1 cellular context compared by ENCODE assay signal in genomic region chr4:6926681-6927478, GRCh38.
TF ChIP-seq lines count a peak whose summit lies in the region.

No MANE protein-coding gene starts in this region.

TF ChIP-seq in HEK293, 187 proteins besides CTCF, POLR2A, EP300 and RAD21 (continued from another document and continues in another):
- TF ChIP-seq, protein P1, sequence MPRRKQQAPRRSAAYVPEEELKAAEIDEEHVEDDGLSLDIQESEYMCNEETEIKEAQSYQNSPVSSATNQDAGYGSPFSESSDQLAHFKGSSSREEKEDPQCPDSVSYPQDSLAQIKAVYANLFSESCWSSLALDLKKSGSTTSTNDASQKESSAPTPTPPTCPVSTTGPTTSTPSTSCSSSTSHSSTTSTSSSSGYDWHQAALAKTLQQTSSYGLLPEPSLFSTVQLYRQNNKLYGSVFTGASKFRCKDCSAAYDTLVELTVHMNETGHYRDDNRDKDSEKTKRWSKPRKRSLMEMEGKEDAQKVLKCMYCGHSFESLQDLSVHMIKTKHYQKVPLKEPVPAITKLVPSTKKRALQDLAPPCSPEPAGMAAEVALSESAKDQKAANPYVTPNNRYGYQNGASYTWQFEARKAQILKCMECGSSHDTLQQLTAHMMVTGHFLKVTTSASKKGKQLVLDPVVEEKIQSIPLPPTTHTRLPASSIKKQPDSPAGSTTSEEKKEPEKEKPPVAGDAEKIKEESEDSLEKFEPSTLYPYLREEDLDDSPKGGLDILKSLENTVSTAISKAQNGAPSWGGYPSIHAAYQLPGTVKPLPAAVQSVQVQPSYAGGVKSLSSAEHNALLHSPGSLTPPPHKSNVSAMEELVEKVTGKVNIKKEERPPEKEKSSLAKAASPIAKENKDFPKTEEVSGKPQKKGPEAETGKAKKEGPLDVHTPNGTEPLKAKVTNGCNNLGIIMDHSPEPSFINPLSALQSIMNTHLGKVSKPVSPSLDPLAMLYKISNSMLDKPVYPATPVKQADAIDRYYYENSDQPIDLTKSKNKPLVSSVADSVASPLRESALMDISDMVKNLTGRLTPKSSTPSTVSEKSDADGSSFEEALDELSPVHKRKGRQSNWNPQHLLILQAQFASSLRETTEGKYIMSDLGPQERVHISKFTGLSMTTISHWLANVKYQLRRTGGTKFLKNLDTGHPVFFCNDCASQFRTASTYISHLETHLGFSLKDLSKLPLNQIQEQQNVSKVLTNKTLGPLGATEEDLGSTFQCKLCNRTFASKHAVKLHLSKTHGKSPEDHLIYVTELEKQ (tag by site-specific recombination; IDR thresholded peaks at IDR 0.05; ENCODE audit: borderline replicate concordance) = no peak
- TF ChIP-seq, protein P2, sequence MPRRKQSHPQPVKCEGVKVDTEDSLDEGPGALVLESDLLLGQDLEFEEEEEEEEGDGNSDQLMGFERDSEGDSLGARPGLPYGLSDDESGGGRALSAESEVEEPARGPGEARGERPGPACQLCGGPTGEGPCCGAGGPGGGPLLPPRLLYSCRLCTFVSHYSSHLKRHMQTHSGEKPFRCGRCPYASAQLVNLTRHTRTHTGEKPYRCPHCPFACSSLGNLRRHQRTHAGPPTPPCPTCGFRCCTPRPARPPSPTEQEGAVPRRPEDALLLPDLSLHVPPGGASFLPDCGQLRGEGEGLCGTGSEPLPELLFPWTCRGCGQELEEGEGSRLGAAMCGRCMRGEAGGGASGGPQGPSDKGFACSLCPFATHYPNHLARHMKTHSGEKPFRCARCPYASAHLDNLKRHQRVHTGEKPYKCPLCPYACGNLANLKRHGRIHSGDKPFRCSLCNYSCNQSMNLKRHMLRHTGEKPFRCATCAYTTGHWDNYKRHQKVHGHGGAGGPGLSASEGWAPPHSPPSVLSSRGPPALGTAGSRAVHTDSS (tag by site-specific recombination; IDR thresholded peaks at IDR 0.05) = no peak
- TF ChIP-seq ZNF747 (tag by site-specific recombination; IDR thresholded peaks at IDR 0.05) (no peak), ZNF561 (tag by site-specific recombination; IDR thresholded peaks at IDR 0.05; ENCODE audit: borderline replicate concordance) (no peak), KLF8 (tag by site-specific recombination; IDR thresholded peaks at IDR 0.05) (no peak), ZSCAN16 (tag by site-specific recombination; IDR thresholded peaks at IDR 0.05) (no peak), ZNF610 (tag by site-specific recombination; IDR thresholded peaks at IDR 0.05; ENCODE audit: borderline replicate concordance) (no peak), ZNF837 (tag by site-specific recombination; IDR thresholded peaks at IDR 0.05) (no peak), ZNF426 (tag by site-specific recombination; IDR thresholded peaks at IDR 0.05) (no peak), SP7 (tag by site-specific recombination; IDR thresholded peaks at IDR 0.05) (peak; percentile 82), ZNF248 (tag by site-specific recombination; IDR thresholded peaks at IDR 0.05) (no peak), SP3 (tag by site-specific recombination; IDR thresholded peaks at IDR 0.05) (peak; percentile 69), ZNF266 (tag by site-specific recombination; IDR thresholded peaks at IDR 0.05; ENCODE audit: low read depth) (no peak), GLIS1 (tag by site-specific recombination; IDR thresholded peaks at IDR 0.05) (no peak), ZFP37 (tag by site-specific recombination; IDR thresholded peaks at IDR 0.05) (no peak), ZNF140 (tag by site-specific recombination; IDR thresholded peaks at IDR 0.05) (no peak), ZFHX2 (tag by site-specific recombination; conservative IDR thresholded peaks at IDR 0.05) (peak; percentile 94), ZNF211 (tag by site-specific recombination; IDR thresholded peaks at IDR 0.05; ENCODE audit: low read depth) (no peak), ZNF155 (tag by site-specific recombination; IDR thresholded peaks at IDR 0.05) (no peak), ZNF558 (tag by site-specific recombination; IDR thresholded peaks at IDR 0.05) (no peak), ZNF530 (tag by site-specific recombination; IDR thresholded peaks at IDR 0.05; ENCODE audit: low read depth) (no peak), EGR2 (tag by site-specific recombination; IDR thresholded peaks at IDR 0.05; ENCODE audit: low read depth) (peak; percentile 92), GLIS2 (tag by site-specific recombination; IDR thresholded peaks at IDR 0.05) (no peak), ZNF692 (tag by site-specific recombination; IDR thresholded peaks at IDR 0.05) (no peak), REPIN1 (tag by site-specific recombination; IDR thresholded peaks at IDR 0.05; ENCODE audit: low read depth) (no peak), KLF9 (tag by site-specific recombination; IDR thresholded peaks at IDR 0.05; ENCODE audit: low read depth) (peak; percentile 86), ZNF138 (tag by site-specific recombination; IDR thresholded peaks at IDR 0.05; ENCODE audit: borderline replicate concordance) (no peak), ZNF521 (tag by site-specific recombination; IDR thresholded peaks at IDR 0.05) (no peak), AEBP2 (tag by site-specific recombination; IDR thresholded peaks at IDR 0.05; ENCODE audit: borderline replicate concordance) (no peak), ZBTB10 (tag by site-specific recombination; IDR thresholded peaks at IDR 0.05) (no peak), ZNF112 (tag by site-specific recombination; IDR thresholded peaks at IDR 0.05) (no peak), OVOL3 (tag by site-specific recombination; IDR thresholded peaks at IDR 0.05) (no peak), ZBTB26 (tag by site-specific recombination; optimal IDR thresholded peaks at IDR 0.05) (peak; percentile 25), ZNF843 (tag by site-specific recombination; IDR thresholded peaks at IDR 0.05) (no peak), ZNF223 (tag by site-specific recombination; IDR thresholded peaks at IDR 0.05) (no peak), ZNF785 (tag by site-specific recombination; IDR thresholded peaks at IDR 0.05) (no peak), ZNF544 (tag by site-specific recombination; IDR thresholded peaks at IDR 0.05) (no peak), ZNF600 (tag by site-specific recombination; IDR thresholded peaks at IDR 0.05) (peak; percentile 72), ZNF175 (tag by site-specific recombination; IDR thresholded peaks at IDR 0.05) (no peak), OSR2 (tag by site-specific recombination; IDR thresholded peaks at IDR 0.05) (0 out of 2 replicates have a peak, but pooled peaks have one; percentile 11), ZNF670 (tag by site-specific recombination; IDR thresholded peaks at IDR 0.05; ENCODE audit: low read depth) (no peak), ZNF514 (tag by site-specific recombination; IDR thresholded peaks at IDR 0.05) (no peak), ZNF596 (tag by site-specific recombination; IDR thresholded peaks at IDR 0.05) (peak; percentile 61; the same call in 1 of the 2 replicates), ZXDB (tag by site-specific recombination; IDR thresholded peaks at IDR 0.05) (peak; percentile 75; the same call in 1 of the 2 replicates), IKZF3 (tag by site-specific recombination; IDR thresholded peaks at IDR 0.05) (peak; percentile 30; the same call in 1 of the 2 replicates), ZNF473 (tag by site-specific recombination; IDR thresholded peaks at IDR 0.05) (no peak)
- TF ChIP-seq, protein P3, sequence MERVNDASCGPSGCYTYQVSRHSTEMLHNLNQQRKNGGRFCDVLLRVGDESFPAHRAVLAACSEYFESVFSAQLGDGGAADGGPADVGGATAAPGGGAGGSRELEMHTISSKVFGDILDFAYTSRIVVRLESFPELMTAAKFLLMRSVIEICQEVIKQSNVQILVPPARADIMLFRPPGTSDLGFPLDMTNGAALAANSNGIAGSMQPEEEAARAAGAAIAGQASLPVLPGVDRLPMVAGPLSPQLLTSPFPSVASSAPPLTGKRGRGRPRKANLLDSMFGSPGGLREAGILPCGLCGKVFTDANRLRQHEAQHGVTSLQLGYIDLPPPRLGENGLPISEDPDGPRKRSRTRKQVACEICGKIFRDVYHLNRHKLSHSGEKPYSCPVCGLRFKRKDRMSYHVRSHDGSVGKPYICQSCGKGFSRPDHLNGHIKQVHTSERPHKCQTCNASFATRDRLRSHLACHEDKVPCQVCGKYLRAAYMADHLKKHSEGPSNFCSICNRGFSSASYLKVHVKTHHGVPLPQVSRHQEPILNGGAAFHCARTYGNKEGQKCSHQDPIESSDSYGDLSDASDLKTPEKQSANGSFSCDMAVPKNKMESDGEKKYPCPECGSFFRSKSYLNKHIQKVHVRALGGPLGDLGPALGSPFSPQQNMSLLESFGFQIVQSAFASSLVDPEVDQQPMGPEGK (tag by site-specific recombination; IDR thresholded peaks at IDR 0.05) = peak; percentile 37; the same call in 1 of the 2 replicates
- TF ChIP-seq, protein P4, sequence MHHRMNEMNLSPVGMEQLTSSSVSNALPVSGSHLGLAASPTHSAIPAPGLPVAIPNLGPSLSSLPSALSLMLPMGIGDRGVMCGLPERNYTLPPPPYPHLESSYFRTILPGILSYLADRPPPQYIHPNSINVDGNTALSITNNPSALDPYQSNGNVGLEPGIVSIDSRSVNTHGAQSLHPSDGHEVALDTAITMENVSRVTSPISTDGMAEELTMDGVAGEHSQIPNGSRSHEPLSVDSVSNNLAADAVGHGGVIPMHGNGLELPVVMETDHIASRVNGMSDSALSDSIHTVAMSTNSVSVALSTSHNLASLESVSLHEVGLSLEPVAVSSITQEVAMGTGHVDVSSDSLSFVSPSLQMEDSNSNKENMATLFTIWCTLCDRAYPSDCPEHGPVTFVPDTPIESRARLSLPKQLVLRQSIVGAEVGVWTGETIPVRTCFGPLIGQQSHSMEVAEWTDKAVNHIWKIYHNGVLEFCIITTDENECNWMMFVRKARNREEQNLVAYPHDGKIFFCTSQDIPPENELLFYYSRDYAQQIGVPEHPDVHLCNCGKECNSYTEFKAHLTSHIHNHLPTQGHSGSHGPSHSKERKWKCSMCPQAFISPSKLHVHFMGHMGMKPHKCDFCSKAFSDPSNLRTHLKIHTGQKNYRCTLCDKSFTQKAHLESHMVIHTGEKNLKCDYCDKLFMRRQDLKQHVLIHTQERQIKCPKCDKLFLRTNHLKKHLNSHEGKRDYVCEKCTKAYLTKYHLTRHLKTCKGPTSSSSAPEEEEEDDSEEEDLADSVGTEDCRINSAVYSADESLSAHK (tag by site-specific recombination; IDR thresholded peaks at IDR 0.05) = no peak
- TF ChIP-seq, protein P5, sequence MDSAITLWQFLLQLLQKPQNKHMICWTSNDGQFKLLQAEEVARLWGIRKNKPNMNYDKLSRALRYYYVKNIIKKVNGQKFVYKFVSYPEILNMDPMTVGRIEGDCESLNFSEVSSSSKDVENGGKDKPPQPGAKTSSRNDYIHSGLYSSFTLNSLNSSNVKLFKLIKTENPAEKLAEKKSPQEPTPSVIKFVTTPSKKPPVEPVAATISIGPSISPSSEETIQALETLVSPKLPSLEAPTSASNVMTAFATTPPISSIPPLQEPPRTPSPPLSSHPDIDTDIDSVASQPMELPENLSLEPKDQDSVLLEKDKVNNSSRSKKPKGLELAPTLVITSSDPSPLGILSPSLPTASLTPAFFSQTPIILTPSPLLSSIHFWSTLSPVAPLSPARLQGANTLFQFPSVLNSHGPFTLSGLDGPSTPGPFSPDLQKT (IDR thresholded peaks at IDR 0.05; ENCODE audit: borderline replicate concordance, low read depth, low read length) = no peak
